In the genomic region with DNA sequence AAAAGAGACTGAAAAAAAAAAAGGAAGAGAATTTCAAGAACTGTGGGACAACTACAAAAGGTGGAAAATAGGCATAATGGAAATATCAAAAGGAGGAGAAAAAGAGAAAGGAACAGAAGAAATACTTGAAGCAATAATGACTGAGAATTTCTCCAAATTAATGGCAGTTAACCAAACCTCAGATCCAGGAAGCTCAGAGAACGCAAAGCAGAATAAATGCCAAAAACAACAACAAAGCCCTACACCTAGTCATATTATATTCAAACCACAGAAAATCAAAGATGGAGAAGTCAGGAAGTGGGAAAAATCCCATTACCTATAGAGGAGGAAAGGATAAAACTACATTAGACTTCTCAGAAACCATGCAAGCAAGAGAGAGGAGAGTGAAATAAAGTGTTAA, we compare ENCODE assay signal across 25 cellular contexts. TPM values are rescaled to one million over a fixed set of nuclear protein-coding genes. Genes with fewer than 3 reads are reported as not detected.
DNase-seq lines count a peak whose midpoint lies in the region; ATAC-seq and TF ChIP-seq lines count a peak whose summit lies in the region.
"Had no signal": no experiment of that assay in that cellular context is flagged by ENCODE, and none has a peak within 500 bp of the region (broad histone marks: within the 10 kb centered on the region; RNA-seq: fewer than 3 reads in every experiment).

No MANE protein-coding gene starts in this region.

- no peaks in the 10 kb centered on the region; the same call in 1 of the 2 replicates for H3K9me3 ChIP-seq in Caco-2
- H3K9me3 ChIP-seq: A549 had no signal

- H3K27ac Mint-ChIP-seq in Caco-2 (ENCODE audit: unreplicated experiment) = peak overlapping the region; percentile 58
- no peak overlapping the region for H3K27ac Mint-ChIP-seq in activated naive CD8-positive, alpha-beta T cell treated with anti-CD3 and anti-CD28 coated beads, Interleukin-2, amount 50 U/mL, for 24 hours
- H3K27ac Mint-ChIP-seq: CD8-positive, alpha-beta T cell; IgD-negative memory B cell had no signal

- H3K4me3 ChIP-seq in Caco-2 (ENCODE audit: low read depth, low read length) = no peak overlapping the region
- H3K4me3 ChIP-seq in astrocyte of the spinal cord (ENCODE audit: low read depth, low read length) = no peak overlapping the region
- H3K4me3 ChIP-seq in fibroblast of mammary gland (ENCODE audit: control insufficient read depth, low read depth, low read length) = no peak overlapping the region
- H3K4me3 ChIP-seq: A549; BLaER1 treated with 17β-estradiol and CSF1 and Interleukin-3, amounts not matched to agents 10 nM and 100 nM had no signal

- ATAC-seq in activated naive CD8-positive, alpha-beta T cell treated with anti-CD3 and anti-CD28 coated beads, Interleukin-2, amount 50 U/mL, for 24 hours = no peak
- ATAC-seq: A549; CD8-positive, alpha-beta T cell had no signal

- no peaks in the 10 kb centered on the region for H3K27me3 Mint-ChIP-seq in Caco-2 (ENCODE audit: insufficient read depth, unreplicated experiment)
- H3K27me3 Mint-ChIP-seq in activated naive CD8-positive, alpha-beta T cell treated with anti-CD3 and anti-CD28 coated beads, Interleukin-2, amount 50 U/mL, for 24 hours = peaks cover 3% of the 10 kb centered on the region

- BruUV-seq in Caco-2 (replicated peaks; lab: Mats Ljungman, UMichigan) = no TSS peak

- in situ Hi-C loops in astrocyte of the spinal cord (cut with HindIII; ENCODE audit: low sequenced_read_pairs) = no loop called here

- TF ChIP-seq CTCF in Caco-2 (IDR thresholded peaks at IDR 0.05; ENCODE audit: insufficient read depth in 1 of 2, low read depth in 1 of 2, low read length in 1 of 2, severe bottlenecking in 1 of 2, unreplicated experiment in 1 of 2) (no peak), astrocyte of the spinal cord (IDR thresholded peaks at IDR 0.05; ENCODE audit: low read depth, low read length) (no peak), fibroblast of mammary gland (conservative IDR thresholded peaks at IDR 0.05; ENCODE audit: control insufficient read depth, insufficient read depth, low read depth, low read length) (no peak)

- CTCF ChIA-PET in Caco-2 (lab: Charles Lee) = no interaction called here

- peaks cover 29% of the 10 kb centered on the region for H3K4me1 Mint-ChIP-seq in Caco-2 (ENCODE audit: low read depth, unreplicated experiment)
- no peaks in the 10 kb centered on the region for H3K4me1 Mint-ChIP-seq in activated naive CD8-positive, alpha-beta T cell treated with anti-CD3 and anti-CD28 coated beads, Interleukin-2, amount 50 U/mL, for 24 hours
- H3K4me1 Mint-ChIP-seq: IgD-negative memory B cell had no signal

- H3K4me3 Mint-ChIP-seq in Caco-2 (ENCODE audit: unreplicated experiment) = no peak overlapping the region
- H3K4me3 Mint-ChIP-seq in activated naive CD8-positive, alpha-beta T cell treated with anti-CD3 and anti-CD28 coated beads, Interleukin-2, amount 50 U/mL, for 24 hours = no peak overlapping the region
- H3K4me3 Mint-ChIP-seq: CD8-positive, alpha-beta T cell; IgD-negative memory B cell had no signal

- no peaks in the 10 kb centered on the region for H3K27me3 ChIP-seq in Caco-2 (replicated peaks; ENCODE audit: control insufficient read depth, insufficient read depth, low read length)
- H3K27me3 ChIP-seq: BLaER1 treated with 17β-estradiol and CSF1 and Interleukin-3, amounts not matched to agents 10 nM and 100 nM had no signal

- H3K36me3 Mint-ChIP-seq in Caco-2 (ENCODE audit: insufficient read depth, unreplicated experiment) = peaks cover 9% of the 10 kb centered on the region
- H3K36me3 Mint-ChIP-seq in activated naive CD8-positive, alpha-beta T cell treated with anti-CD3 and anti-CD28 coated beads, Interleukin-2, amount 50 U/mL, for 24 hours (ENCODE audit: low read depth) = no peaks in the 10 kb centered on the region
- H3K36me3 Mint-ChIP-seq: CD8-positive, alpha-beta T cell; IgD-negative memory B cell had no signal

- DNase-seq in Caco-2 (no peak), LHCN-M2 (ENCODE audit: low read depth) (peak; percentile 26), astrocyte of the spinal cord (ENCODE audit: low read depth, low spot score) (peak; percentile 61), fibroblast of mammary gland (ENCODE audit: low read depth) (peak; percentile 77), NCI-H774 (lab: John Stamatoyannopoulos, UW) (no peak), GM19240 (ENCODE audit: insufficient read length, low spot score) (no peak), NCI-H2227 treated with DMSO at 0.1 percent for 48 hours (lab: John Stamatoyannopoulos, UW) (no peak)
- DNase-seq in activated naive CD8-positive, alpha-beta T cell treated with anti-CD3 and anti-CD28 coated beads, Interleukin-2, amount 50 U/mL, for 24 hours = no peak
- DNase-seq: CD8-positive, alpha-beta T cell; DMS53; H7; Karpas-422; NCI-H1092 treated with DMSO at 0.1 percent for 48 hours; NCI-H146; NCI-H2029 treated with DMSO at 0.1 percent for 48 hours; NCI-H2171; NCI-H446; NCI-H526 treated with DMSO at 0.1 percent for 48 hours; NK-92 treated with Interleukin-12 subunit alpha and Interleukin-12 subunit beta, amount 100 ng/mL, for 24 hours; RPMI8226; SHP77 treated with DMSO at 0.1 percent for 48 hours had no signal

- H3K4me1 ChIP-seq in Caco-2 = peaks cover 45% of the 10 kb centered on the region
- H3K4me1 ChIP-seq: BLaER1 treated with 17β-estradiol and CSF1 and Interleukin-3, amounts not matched to agents 10 nM and 100 nM had no signal

- no peaks in the 10 kb centered on the region for H3K36me3 ChIP-seq in Caco-2 (ENCODE audit: control insufficient read depth, insufficient read depth, low read length)
- H3K36me3 ChIP-seq: BLaER1 treated with 17β-estradiol and CSF1 and Interleukin-3, amounts not matched to agents 10 nM and 100 nM had no signal

- intact Hi-C loops in Caco-2 (cut with micrococcal nuclease; ENCODE audit: unreplicated experiment) = no loop called here

- H3K9me3 Mint-ChIP-seq in Caco-2 (ENCODE audit: unreplicated experiment) = no peaks in the 10 kb centered on the region
- peaks cover 6% of the 10 kb centered on the region for H3K9me3 Mint-ChIP-seq in activated naive CD8-positive, alpha-beta T cell treated with anti-CD3 and anti-CD28 coated beads, Interleukin-2, amount 50 U/mL, for 24 hours

- POLR2A ChIA-PET in Caco-2 (lab: Charles Lee) = no interaction called here

RNA-seq across cellular contexts. Expression of gene AHCYL1, which starts 20.7 kb away (rescaled TPM):
- total RNA-seq in Caco-2 (2022) (62.6 and 64.2 TPM in 2 replicates), LHCN-M2 (2014; rRNA removed) (28.0 and 33.0 TPM in 2 replicates)
- polyA plus RNA-seq in LHCN-M2 (2012) = 49.7 TPM

RNA-seq across cellular contexts. Expression of gene CSF1, which starts 53.2 kb away (rescaled TPM):
- 3.7 and 3.9 TPM in 2 replicates for total RNA-seq in Caco-2 (2022)
- total RNA-seq in LHCN-M2 (2014; rRNA removed) = 42.4 and 52.8 TPM in 2 replicates
- polyA plus RNA-seq in LHCN-M2 (2012) = 24.9 TPM
- total RNA-seq: OCI-LY7 had no signal

Comparison
In these comparisons a context has a peak if more than half of its experiments do, and no peak if none do; other contexts are left out.
1. DNase-seq: peak in LHCN-M2 (single experiment), astrocyte of the spinal cord (single experiment) and fibroblast of mammary gland (single experiment); none in Caco-2 (0 of 2), NCI-H774 (single experiment), GM19240 (single experiment), NCI-H2227 treated with DMSO at 0.1 percent for 48 hours (single experiment) and activated naive CD8-positive, alpha-beta T cell treated with anti-CD3 and anti-CD28 coated beads, Interleukin-2, amount 50 U/mL, for 24 hours (single experiment).